23 cellular contexts compared by ENCODE assay signal in genomic region chr3:143056372-143056771, GRCh38.
"Had no signal": no experiment of that assay in that cellular context is flagged by ENCODE, and none has a peak within 500 bp of the region (broad histone marks: within the 10 kb centered on the region; RNA-seq: fewer than 3 reads in every experiment).

No MANE protein-coding gene starts in this region.

- H3K9ac ChIP-seq: neural progenitor cell had no signal

- H3K36me3 ChIP-seq: ovary had no signal

- H3K4me1 Mint-ChIP-seq: neural progenitor cell had no signal

- H2AFZ ChIP-seq: neural progenitor cell had no signal

- H3K9me3 ChIP-seq: heart right ventricle, left ventricle myocardium inferior, lower lobe of right lung, ovary, right atrium auricular region, stomach, thoracic aorta, transverse colon had no signal

- H3K27ac Mint-ChIP-seq: dendritic cell treated with granulocyte-macrophage colony-stimulating factor and Interleukin-4, amounts not matched to agents 40 ng/mL and 50 ng/mL, for 4 days; effector memory CD8-positive, alpha-beta T cell; natural killer cell treated with Interleukin-12 subunit alpha and Interleukin-12 subunit beta and Interleukin-15 and Interleukin-18, amount 100 ng/mL, for 72 hours; neural progenitor cell had no signal

- H3K4me2 ChIP-seq: neural progenitor cell had no signal

- H3K27me3 Mint-ChIP-seq: dendritic cell treated with granulocyte-macrophage colony-stimulating factor and Interleukin-4, amounts not matched to agents 40 ng/mL and 50 ng/mL, for 4 days; effector memory CD8-positive, alpha-beta T cell; natural killer cell treated with Interleukin-12 subunit alpha and Interleukin-12 subunit beta and Interleukin-15 and Interleukin-18, amount 100 ng/mL, for 72 hours had no signal

- FAIRE-seq: small intestine had no signal

- ATAC-seq: effector memory CD8-positive, alpha-beta T cell; heart right ventricle; lower lobe of right lung; natural killer cell treated with Interleukin-12 subunit alpha and Interleukin-12 subunit beta and Interleukin-15 and Interleukin-18, amount 100 ng/mL, for 72 hours had no signal

- DNase-seq: effector memory CD8-positive, alpha-beta T cell; erythroblast; foreskin melanocyte; heart right ventricle; hypothalamus; islet precursor cell; left ventricle myocardium inferior; lower lobe of right lung; mesenchymal stem cell; midbrain; nucleus accumbens; ovary; small intestine; stimulated activated CD4-positive, alpha-beta T cell treated with anti-CD3 and anti-CD28 coated beads, Interleukin-12 subunit alpha, Interleukin-12 subunit beta, amount 100 ng/mL, for 4 hours; stimulated activated naive CD4-positive, alpha-beta T cell; stomach; substantia nigra; transverse colon had no signal

- H3K9me3 Mint-ChIP-seq: dendritic cell treated with granulocyte-macrophage colony-stimulating factor and Interleukin-4, amounts not matched to agents 40 ng/mL and 50 ng/mL, for 4 days; effector memory CD8-positive, alpha-beta T cell; natural killer cell treated with Interleukin-12 subunit alpha and Interleukin-12 subunit beta and Interleukin-15 and Interleukin-18, amount 100 ng/mL, for 72 hours; neural progenitor cell had no signal

- H3K27me3 ChIP-seq: heart right ventricle, neural progenitor cell, ovary, right atrium auricular region, stomach, transverse colon had no signal

- H3K4me1 ChIP-seq: left ventricle myocardium inferior, lower lobe of right lung, neural progenitor cell, right atrium auricular region, transverse colon had no signal

- H3K4me3 ChIP-seq: heart right ventricle, left ventricle myocardium inferior, lower lobe of right lung, neural progenitor cell, ovary, right atrium auricular region, stomach, thoracic aorta, transverse colon had no signal

- H3K4me3 Mint-ChIP-seq: dendritic cell treated with granulocyte-macrophage colony-stimulating factor and Interleukin-4, amounts not matched to agents 40 ng/mL and 50 ng/mL, for 4 days; effector memory CD8-positive, alpha-beta T cell; natural killer cell treated with Interleukin-12 subunit alpha and Interleukin-12 subunit beta and Interleukin-15 and Interleukin-18, amount 100 ng/mL, for 72 hours; neural progenitor cell had no signal

- H3K27ac ChIP-seq: heart right ventricle, left ventricle myocardium inferior, lower lobe of right lung, neural progenitor cell, ovary, right atrium auricular region, stomach, thoracic aorta, transverse colon had no signal
